Comparison of ENCODE assay signal across 18 cellular contexts in genomic region chr4:165458451-165458850, GRCh38.
DNase-seq lines count a peak whose midpoint lies in the region; ATAC-seq and TF ChIP-seq lines count a peak whose summit lies in the region.
"Had no signal": no experiment of that assay in that cellular context is flagged by ENCODE, and none has a peak within 500 bp of the region (broad histone marks: within the 10 kb centered on the region; RNA-seq: fewer than 3 reads in every experiment).

No MANE protein-coding gene starts in this region.

- H3K4me1 Mint-ChIP-seq in GM23338: peaks cover 28% of the 10 kb centered on the region; the same call in 2 of the 3 replicates
- no peaks in the 10 kb centered on the region for H3K4me1 Mint-ChIP-seq in activated T-helper 2 cell treated with anti-CD3 and anti-CD28 coated beads, Interferon-gamma antibody, Interleukin-2, Interleukin-4, amounts not matched to agents 10 μg/mL and 5 μg/mL and 100 μg/mL, durations not matched to agents 14 hours and 24 hours and 36 hours (ENCODE audit: low read depth)
- H3K4me1 Mint-ChIP-seq: CD4-positive, CD25-positive, alpha-beta regulatory T cell had no signal

- no peak overlapping the region for H3K4me2 ChIP-seq in GM23338
- H3K4me2 ChIP-seq: KMS-11 had no signal

- no peaks in the 10 kb centered on the region for H3K9me2 ChIP-seq in GM23338 (ENCODE audit: insufficient read depth)

- H3K27me3 ChIP-seq in GM23338 (ENCODE audit: insufficient read depth): no peaks in the 10 kb centered on the region
- H3K27me3 ChIP-seq: BE2C had no signal

- no peaks in the 10 kb centered on the region for H4K20me1 ChIP-seq in GM23338 (replicated peaks; ENCODE audit: insufficient read depth)

- no peak overlapping the region for H2AFZ ChIP-seq in GM23338

- intact Hi-C loops in activated T-helper 2 cell treated with anti-CD3 and anti-CD28 coated beads, Interferon-gamma antibody, Interleukin-2, Interleukin-4, amounts not matched to agents 10 μg/mL and 5 μg/mL and 100 μg/mL, durations not matched to agents 14 hours and 24 hours and 36 hours (cut with micrococcal nuclease): no loop called here

- no peaks in the 10 kb centered on the region for H3K36me3 ChIP-seq in GM23338 (ENCODE audit: insufficient read depth)
- H3K36me3 ChIP-seq: BE2C had no signal

- no peaks in the 10 kb centered on the region for H3K27me3 Mint-ChIP-seq in GM23338 (ENCODE audit: insufficient read depth, low read depth, poor library complexity)
- peaks cover 12% of the 10 kb centered on the region for H3K27me3 Mint-ChIP-seq in activated T-helper 2 cell treated with anti-CD3 and anti-CD28 coated beads, Interferon-gamma antibody, Interleukin-2, Interleukin-4, amounts not matched to agents 10 μg/mL and 5 μg/mL and 100 μg/mL, durations not matched to agents 14 hours and 24 hours and 36 hours (ENCODE audit: low read depth)

- H3K4me3 ChIP-seq in AG10803 (ENCODE audit: low read length) (no peak overlapping the region), GM23338 (no peak overlapping the region), fibroblast of the aortic adventitia (ENCODE audit: low read depth, low read length) (no peak overlapping the region)

- H3K4me3 Mint-ChIP-seq in GM23338: no peak overlapping the region
- no peak overlapping the region for H3K4me3 Mint-ChIP-seq in activated T-helper 2 cell treated with anti-CD3 and anti-CD28 coated beads, Interferon-gamma antibody, Interleukin-2, Interleukin-4, amounts not matched to agents 10 μg/mL and 5 μg/mL and 100 μg/mL, durations not matched to agents 14 hours and 24 hours and 36 hours (ENCODE audit: low read depth)
- H3K4me3 Mint-ChIP-seq: CD4-positive, CD25-positive, alpha-beta regulatory T cell; HFFc6 had no signal

- ATAC-seq in GM23338: no peak
- ATAC-seq in GM19324 (IDR thresholded peaks at IDR 0.05; ENCODE audit: low FRiP score, unreplicated experiment): no peak

- H3K4me1 ChIP-seq in GM23338 (ENCODE audit: insufficient read depth): peaks cover 28% of the 10 kb centered on the region; the same call in 1 of the 2 replicates
- H3K4me1 ChIP-seq: BE2C had no signal

- TF ChIP-seq CTCF in AG10803 (conservative IDR thresholded peaks at IDR 0.05; ENCODE audit: low read length) (no peak), GM23338 (conservative IDR thresholded peaks at IDR 0.05; ENCODE audit: low read depth in 2 of 2) (no peak), fibroblast of the aortic adventitia (IDR thresholded peaks at IDR 0.05; ENCODE audit: insufficient read depth, low read length) (no peak)

- DNase-seq in AG10803 (ENCODE audit: low read depth) (peak; percentile 26), GM23338 (ENCODE audit: low spot score) (no peak), caudate nucleus (lab: John Stamatoyannopoulos, UW) (no peak), fibroblast of the aortic adventitia (ENCODE audit: low read depth) (peak; percentile 33), LoVo (ENCODE audit: low spot score) (no peak)
- no peak for DNase-seq in activated T-helper 2 cell treated with anti-CD3 and anti-CD28 coated beads, Interferon-gamma antibody, Interleukin-2, Interleukin-4, amounts not matched to agents 10 μg/mL and 5 μg/mL and 100 μg/mL, durations not matched to agents 14 hours and 24 hours and 36 hours (ENCODE audit: low spot score)
- DNase-seq: BE2C; CD4-positive, CD25-positive, alpha-beta regulatory T cell; H7; HFFc6; NCI-H1417 treated with DMSO at 0.1 percent for 48 hours; NCI-H1930; NCI-H526; OCI-M1; Right ventricle myocardium superior had no signal

- no peaks in the 10 kb centered on the region for H3K9me3 Mint-ChIP-seq in GM23338
- H3K9me3 Mint-ChIP-seq in activated T-helper 2 cell treated with anti-CD3 and anti-CD28 coated beads, Interferon-gamma antibody, Interleukin-2, Interleukin-4, amounts not matched to agents 10 μg/mL and 5 μg/mL and 100 μg/mL, durations not matched to agents 14 hours and 24 hours and 36 hours: no peaks in the 10 kb centered on the region
- H3K9me3 Mint-ChIP-seq: CD4-positive, CD25-positive, alpha-beta regulatory T cell; HFFc6 had no signal

- H3F3A ChIP-seq in GM23338 (replicated peaks; ENCODE audit: low read depth): no peaks in the 10 kb centered on the region

- H3K27ac Mint-ChIP-seq in GM23338: peak overlapping the region; percentile 72; the same call in 1 of the 2 replicates
- H3K27ac Mint-ChIP-seq in activated T-helper 2 cell treated with anti-CD3 and anti-CD28 coated beads, Interferon-gamma antibody, Interleukin-2, Interleukin-4, amounts not matched to agents 10 μg/mL and 5 μg/mL and 100 μg/mL, durations not matched to agents 14 hours and 24 hours and 36 hours: no peak overlapping the region
- H3K27ac Mint-ChIP-seq: CD4-positive, CD25-positive, alpha-beta regulatory T cell; HFFc6 had no signal

- no peaks in the 10 kb centered on the region for H3K79me2 ChIP-seq in GM23338 (replicated peaks; ENCODE audit: insufficient read depth)

- H3K27ac ChIP-seq in GM23338 (ENCODE audit: low read depth): no peak overlapping the region
- peak overlapping the region; percentile 8 for H3K27ac ChIP-seq in caudate nucleus (ENCODE audit: low read depth, low read length)
- H3K27ac ChIP-seq: HL-60, KMS-11 had no signal

- no peaks in the 10 kb centered on the region for H3K36me3 Mint-ChIP-seq in GM23338 (ENCODE audit: low read depth)
- no peaks in the 10 kb centered on the region for H3K36me3 Mint-ChIP-seq in activated T-helper 2 cell treated with anti-CD3 and anti-CD28 coated beads, Interferon-gamma antibody, Interleukin-2, Interleukin-4, amounts not matched to agents 10 μg/mL and 5 μg/mL and 100 μg/mL, durations not matched to agents 14 hours and 24 hours and 36 hours (ENCODE audit: low read depth)
- H3K36me3 Mint-ChIP-seq: CD4-positive, CD25-positive, alpha-beta regulatory T cell had no signal

TF ChIP-seq in GM23338, 12 proteins besides CTCF, POLR2A, EP300 and RAD21 (continues in another document):
- TF ChIP-seq ETS1 (IDR thresholded peaks at IDR 0.05) (no peak), NANOG (IDR thresholded peaks at IDR 0.05; ENCODE audit: borderline replicate concordance) (no peak)

Comparison
In these comparisons a context has a peak if more than half of its experiments do, and no peak if none do; other contexts are left out.
1. DNase-seq: peak in AG10803 (single experiment) and fibroblast of the aortic adventitia (single experiment); none in GM23338 (single experiment), caudate nucleus (0 of 61), LoVo (single experiment) and activated T-helper 2 cell treated with anti-CD3 and anti-CD28 coated beads, Interferon-gamma antibody, Interleukin-2, Interleukin-4, amounts not matched to agents 10 μg/mL and 5 μg/mL and 100 μg/mL, durations not matched to agents 14 hours and 24 hours and 36 hours (single experiment).